Comparison of ENCODE assay signal across 13 cellular contexts in genomic region chr11:78244546-78245315, GRCh38. TPM values are rescaled to one million over a fixed set of nuclear protein-coding genes. Genes with fewer than 3 reads are reported as not detected.
DNase-seq lines count a peak whose midpoint lies in the region; ATAC-seq, FAIRE-seq and TF ChIP-seq lines count a peak whose summit lies in the region.
"Had no signal": no experiment of that assay in that cellular context is flagged by ENCODE, and none has a peak within 500 bp of the region (broad histone marks: within the 10 kb centered on the region; RNA-seq: fewer than 3 reads in every experiment).

No MANE protein-coding gene starts in this region.

- DNase-seq in HepG2 (ENCODE audit: low spot score) (no peak), right lobe of liver (no peak), fibroblast of mammary gland (ENCODE audit: low read depth) (peak; percentile 34), NCI-H2227 (lab: John Stamatoyannopoulos, UW; ENCODE audit: unreplicated experiment) (no peak), NCI-H1436 treated with DMSO at 0.1 percent for 48 hours (lab: John Stamatoyannopoulos, UW) (no peak), NCI-H146 (lab: John Stamatoyannopoulos, UW) (no peak)
- DNase-seq in T-helper 2 cell treated with Interferon-gamma antibody and Interleukin-4, amounts not matched to agents 5 μg/mL and 100 μg/mL, for 36 hours (ENCODE audit: low spot score), result no peak
- DNase-seq: mesendoderm, NCI-H2029, ovary had no signal

- TF ChIP-seq EP300 in HepG2 (IDR thresholded peaks at IDR 0.05; ENCODE audit: low read depth in 2 of 2, low read length in 2 of 2) (no peak), HepG2 (CRISPR knock-in tag; IDR thresholded peaks at IDR 0.05; ENCODE audit: borderline replicate concordance) (no peak)

- H2AFZ ChIP-seq in HepG2 (ENCODE audit: low read length), result no peak overlapping the region

- H3K36me3 Mint-ChIP-seq in T-helper 2 cell treated with Interferon-gamma antibody and Interleukin-4, amounts not matched to agents 5 μg/mL and 100 μg/mL, for 36 hours (ENCODE audit: low read depth), result peaks cover 84% of the 10 kb centered on the region

- no peak for TF ChIP-seq RAD21 in HepG2 (CRISPR knock-in tag; IDR thresholded peaks at IDR 0.05)

- H3K4me3 Mint-ChIP-seq in T-helper 2 cell treated with Interferon-gamma antibody and Interleukin-4, amounts not matched to agents 5 μg/mL and 100 μg/mL, for 36 hours, result peak overlapping the region; percentile 45

- H3K4me1 Mint-ChIP-seq in T-helper 2 cell treated with Interferon-gamma antibody and Interleukin-4, amounts not matched to agents 5 μg/mL and 100 μg/mL, for 36 hours (ENCODE audit: low read depth), result peaks cover 32% of the 10 kb centered on the region

- H3K27me3 ChIP-seq in HepG2 (ENCODE audit: control insufficient read depth in 1 of 2, insufficient read depth in 2 of 2, low read length in 2 of 2), result no peaks in the 10 kb centered on the region
- H3K27me3 ChIP-seq in right lobe of liver, result no peaks in the 10 kb centered on the region
- H3K27me3 ChIP-seq: ovary, tibial nerve had no signal

- H3K9me3 Mint-ChIP-seq in T-helper 2 cell treated with Interferon-gamma antibody and Interleukin-4, amounts not matched to agents 5 μg/mL and 100 μg/mL, for 36 hours, result peaks cover 20% of the 10 kb centered on the region

- BruUV-seq in HepG2 (replicated peaks; lab: Mats Ljungman, UMichigan), result no TSS peak

- in situ Hi-C loops in HepG2 (cut with HindIII; ENCODE audit: extremely low pct_ligation_motif_present, low pct_unique_long_range_greater_than_20kb), result no loop called here

- no peak for FAIRE-seq in HepG2 (lab: Jason Lieb, UNC)

- no peaks in the 10 kb centered on the region for H3K79me2 ChIP-seq in HepG2 (ENCODE audit: insufficient read depth, low read length)

- H4K20me1 ChIP-seq in HepG2 (ENCODE audit: insufficient read depth, low read length), result no peaks in the 10 kb centered on the region

- POLR2A ChIA-PET in HepG2 (lab: Yijun Ruan, JAX), result no interaction called here

- no peaks in the 10 kb centered on the region for H3K4me1 ChIP-seq in HepG2 (ENCODE audit: insufficient read depth, low read length)
- H3K4me1 ChIP-seq in right lobe of liver, result no peaks in the 10 kb centered on the region

- H3K36me3 ChIP-seq in HepG2 (replicated peaks in 1 of 2; ENCODE audit: control insufficient read depth in 1 of 2, insufficient read depth in 2 of 2, low read length in 2 of 2) (peaks cover 0 to 1% of the 10 kb centered on the region in 2 experiments; a peak in 2 of 5 replicates), right lobe of liver (peaks cover 0 to 3% (median 0%) of the 10 kb centered on the region in 4 donors)
- H3K36me3 ChIP-seq: ovary had no signal

- H3K9me3 ChIP-seq in HepG2 (ENCODE audit: low read length) (peaks cover 9% of the 10 kb centered on the region; the same call in 1 of the 2 replicates), right lobe of liver (no peaks in the 10 kb centered on the region)

- intact Hi-C loops in HepG2 (cut with micrococcal nuclease; ENCODE audit: unreplicated experiment), result no loop called here
- intact Hi-C loops in right lobe of liver (cut with DNase I), result no loop called here

- H3K9ac ChIP-seq in HepG2 (ENCODE audit: insufficient read depth, low read depth, low read length), result no peak overlapping the region

- WGBS in HepG2 (ENCODE audit: low lambda C conversion rate), result 92% methylated on average over 4 of the region's 4 CpGs
- 62% methylated on average over 4 of the region's 4 CpGs for WGBS in right lobe of liver (ENCODE audit: insufficient coverage, low coverage, low lambda C conversion rate, missing lambda C conversion rate)

- no peak overlapping the region for H3K4me2 ChIP-seq in HepG2 (ENCODE audit: low read depth, low read length)

- CTCF ChIA-PET in HepG2 (lab: Yijun Ruan, JAX; ENCODE audit: low intra/inter-chr PET ratio, low total read pairs), result no interaction called here

- H3K27ac ChIP-seq in HepG2 (ENCODE audit: extremely low read length, insufficient read depth, low read length) (no peak overlapping the region), right lobe of liver (no peak overlapping the region)
- H3K27ac ChIP-seq: ovary had no signal

- TF ChIP-seq CTCF in HepG2 (CRISPR knock-in tag; IDR thresholded peaks at IDR 0.05) (no peak), right lobe of liver (IDR thresholded peaks at IDR 0.05) (no peak), fibroblast of mammary gland (conservative IDR thresholded peaks at IDR 0.05; ENCODE audit: control insufficient read depth, insufficient read depth, low read depth, low read length) (no peak)

- H3K4me3 ChIP-seq in HepG2 (replicated peaks in 1 of 3; ENCODE audit: insufficient read depth in 1 of 3, low read depth in 2 of 3, low read length in 3 of 3) (no peak overlapping the region), right lobe of liver (no peak overlapping the region), fibroblast of mammary gland (ENCODE audit: control insufficient read depth, low read depth, low read length) (no peak overlapping the region)
- H3K4me3 ChIP-seq: ovary, tibial nerve had no signal

- TF ChIP-seq POLR2A in HepG2 (IDR thresholded peaks at IDR 0.05; ENCODE audit: insufficient read depth in 1 of 2, low read depth in 2 of 2, low read length in 2 of 2) (no peak), right lobe of liver (IDR thresholded peaks at IDR 0.05) (no peak)

- H3K27ac Mint-ChIP-seq in T-helper 2 cell treated with Interferon-gamma antibody and Interleukin-4, amounts not matched to agents 5 μg/mL and 100 μg/mL, for 36 hours, result peak overlapping the region; percentile 17
- H3K27ac Mint-ChIP-seq: activated naive CD4-positive, alpha-beta T cell treated with anti-CD3 and anti-CD28 coated beads, Interleukin-2, amount 50 U/mL, for 72 hours had no signal

- ATAC-seq in HepG2 (no peak), right lobe of liver (no peak), HG03469 (IDR thresholded peaks at IDR 0.05; ENCODE audit: unreplicated experiment) (no peak)
- ATAC-seq: activated naive CD4-positive, alpha-beta T cell treated with anti-CD3 and anti-CD28 coated beads, Interleukin-2, amount 50 U/mL, for 72 hours had no signal

- H3K27me3 Mint-ChIP-seq in T-helper 2 cell treated with Interferon-gamma antibody and Interleukin-4, amounts not matched to agents 5 μg/mL and 100 μg/mL, for 36 hours (ENCODE audit: low read depth), result no peaks in the 10 kb centered on the region

TF ChIP-seq in HepG2, 621 proteins besides CTCF, POLR2A, EP300 and RAD21:
- TF ChIP-seq ATF7 (IDR thresholded peaks at IDR 0.05) (peak; percentile 51; the same call in 1 of the 2 replicates), ATF7 (CRISPR knock-in tag; IDR thresholded peaks at IDR 0.05) (no peak), NR3C1 (CRISPR knock-in tag; IDR thresholded peaks at IDR 0.05) (no peak)

RNA-seq across cellular contexts. Expression of gene USP35, which starts 56.0 kb away (rescaled TPM):
- 1.8 and 4.6 TPM in 2 replicates for total RNA-seq in HepG2 (2016; rRNA removed; fragmentation: Illumina TruSeq; extraction: Trizol)
- 0.71 and 0.88 TPM in 2 replicates for total RNA-seq in HepG2 (2016; cell fraction: cytosol; rRNA removed; fragmentation: Illumina TruSeq; extraction: Trizol; ENCODE audit: low read depth)
- 1.7 and 4.5 TPM in 2 replicates for total RNA-seq in HepG2 (2016; cell fraction: insoluble cytoplasmic fraction; rRNA removed; fragmentation: Illumina TruSeq; extraction: Trizol)
- total RNA-seq in HepG2 (2016; cell fraction: membrane; rRNA removed; fragmentation: Illumina TruSeq; extraction: Trizol), result 0.93 and 1.1 TPM in 2 replicates
- 5.7 and 7.4 TPM in 2 replicates for total RNA-seq in HepG2 (2016; cell fraction: nucleus; rRNA removed; fragmentation: Illumina TruSeq; extraction: Trizol)
- polyA plus RNA-seq in HepG2 (2011; rRNA removed), result 7.7 and 11.1 TPM in 2 replicates
- 4.0 and 5.2 TPM in 2 replicates for polyA plus RNA-seq in HepG2 (2011; cell fraction: cytosol; rRNA removed)
- 56.5 and 58.1 TPM in 2 replicates for polyA plus RNA-seq in HepG2 (2011; cell fraction: nucleus; rRNA removed)
- polyA plus RNA-seq in HepG2 (2012), result 4.1 and 5.5 TPM in 2 replicates
- 0.20 and 0.27 TPM in 2 replicates for polyA plus RNA-seq in HepG2 (2016; cell fraction: cytosol; fragmentation: Illumina TruSeq; extraction: Trizol; ENCODE audit: low read depth)
- polyA plus RNA-seq in HepG2 (2016; cell fraction: insoluble cytoplasmic fraction; fragmentation: Illumina TruSeq; extraction: Trizol; ENCODE audit: low read depth), result 1.4 and 2.7 TPM in 2 replicates
- polyA plus RNA-seq in HepG2 (2016; cell fraction: membrane; fragmentation: Illumina TruSeq; extraction: Trizol; ENCODE audit: low read depth), result 0.61 and 0.63 TPM in 2 replicates
- polyA plus RNA-seq in HepG2 (2016; cell fraction: nucleus; fragmentation: Illumina TruSeq; extraction: Trizol; ENCODE audit: insufficient read depth, low read depth), result 10.1 and 12.3 TPM in 2 replicates
- polyA minus RNA-seq in HepG2 (2011; rRNA and poly(A)+ RNA removed; ENCODE audit: low replicate concordance), result 5.1 and 12.7 TPM in 2 replicates
- 2.4 and 3.2 TPM in 2 replicates for polyA minus RNA-seq in HepG2 (2011; cell fraction: cytosol; rRNA and poly(A)+ RNA removed)
- polyA minus RNA-seq in HepG2 (2011; cell fraction: nucleus; rRNA and poly(A)+ RNA removed), result 17.3 and 18.0 TPM in 2 replicates
- 10 to 100 TPM in 1 of 6 experiments, 1 to 10 TPM in 5; 5.3 to 10.1 (median 7.9) TPM for total RNA-seq in right lobe of liver

RNA-seq across cellular contexts. Expression of gene KCTD21, which starts 56.3 kb away (rescaled TPM):
- total RNA-seq in HepG2 (2016; rRNA removed; fragmentation: Illumina TruSeq; extraction: Trizol), result 3.1 and 3.9 TPM in 2 replicates
- total RNA-seq in HepG2 (2016; cell fraction: cytosol; rRNA removed; fragmentation: Illumina TruSeq; extraction: Trizol; ENCODE audit: low read depth), result 0.97 and 1.3 TPM in 2 replicates
- 3.3 and 4.3 TPM in 2 replicates for total RNA-seq in HepG2 (2016; cell fraction: insoluble cytoplasmic fraction; rRNA removed; fragmentation: Illumina TruSeq; extraction: Trizol)
- 3.1 TPM in 2 replicates for total RNA-seq in HepG2 (2016; cell fraction: membrane; rRNA removed; fragmentation: Illumina TruSeq; extraction: Trizol)
- 1.3 and 1.6 TPM in 2 replicates for total RNA-seq in HepG2 (2016; cell fraction: nucleus; rRNA removed; fragmentation: Illumina TruSeq; extraction: Trizol)
- 13.2 and 13.5 TPM in 2 replicates for polyA plus RNA-seq in HepG2 (2011; rRNA removed)
- polyA plus RNA-seq in HepG2 (2011; cell fraction: cytosol; rRNA removed), result 11.0 and 13.8 TPM in 2 replicates
- 5.4 and 6.0 TPM in 2 replicates for polyA plus RNA-seq in HepG2 (2011; cell fraction: nucleus; rRNA removed)
- polyA plus RNA-seq in HepG2 (2012), result 6.6 and 9.3 TPM in 2 replicates
- polyA plus RNA-seq in HepG2 (2016; cell fraction: cytosol; fragmentation: Illumina TruSeq; extraction: Trizol; ENCODE audit: low read depth), result 1.2 and 1.4 TPM in 2 replicates
- polyA plus RNA-seq in HepG2 (2016; cell fraction: insoluble cytoplasmic fraction; fragmentation: Illumina TruSeq; extraction: Trizol; ENCODE audit: low read depth), result 4.8 and 5.3 TPM in 2 replicates
- polyA plus RNA-seq in HepG2 (2016; cell fraction: membrane; fragmentation: Illumina TruSeq; extraction: Trizol; ENCODE audit: low read depth), result 2.5 and 3.1 TPM in 2 replicates
- polyA plus RNA-seq in HepG2 (2016; cell fraction: nucleus; fragmentation: Illumina TruSeq; extraction: Trizol; ENCODE audit: insufficient read depth, low read depth), result 3.6 and 4.7 TPM in 2 replicates
- polyA minus RNA-seq in HepG2 (2011; rRNA and poly(A)+ RNA removed; ENCODE audit: low replicate concordance), result 14.8 and 38.3 TPM in 2 replicates
- polyA minus RNA-seq in HepG2 (2011; cell fraction: cytosol; rRNA and poly(A)+ RNA removed), result 8.7 and 11.6 TPM in 2 replicates
- polyA minus RNA-seq in HepG2 (2011; cell fraction: nucleus; rRNA and poly(A)+ RNA removed), result 5.3 and 6.6 TPM in 2 replicates
- total RNA-seq in right lobe of liver, result 10 to 100 TPM in 5 of 6 experiments, 1 to 10 TPM in 1; 9.6 to 15.6 (median 11.9) TPM
